ENCODE assay signal across 25 cellular contexts in genomic region chr2:8253781-8254180, GRCh38.
A peak's percentile ranks its signal among the peaks of the same experiment; 100 is the strongest.
DNase-seq lines count a peak whose midpoint lies in the region; ATAC-seq lines count a peak whose summit lies in the region.
"Had no signal": no experiment of that assay in that cellular context is flagged by ENCODE, and none has a peak within 500 bp of the region (broad histone marks: within the 10 kb centered on the region; RNA-seq: fewer than 3 reads in every experiment).

No MANE protein-coding gene starts in this region.

- no peak overlapping the region for H3K4me3 ChIP-seq in HUES48 (ENCODE audit: low read depth, low read length)
- H3K4me3 ChIP-seq: dorsolateral prefrontal cortex, GM23248, heart left ventricle, Peyer's patch, psoas muscle, sigmoid colon had no signal

- H3K36me3 Mint-ChIP-seq in dendritic cell treated with granulocyte-macrophage colony-stimulating factor and Interleukin-4, amounts not matched to agents 40 ng/mL and 50 ng/mL, for 4 days (ENCODE audit: low read depth) = peaks cover 9% of the 10 kb centered on the region
- peaks cover 7% of the 10 kb centered on the region for H3K36me3 Mint-ChIP-seq in stimulated activated effector memory CD8-positive, alpha-beta T cell treated with anti-CD3 and anti-CD28 coated beads, Interleukin-12 subunit alpha, Interleukin-12 subunit beta, amount 100 ng/mL, for 72 hours

- peaks cover 10% of the 10 kb centered on the region for H3K9me3 Mint-ChIP-seq in dendritic cell treated with granulocyte-macrophage colony-stimulating factor and Interleukin-4, amounts not matched to agents 40 ng/mL and 50 ng/mL, for 4 days
- peaks cover 3% of the 10 kb centered on the region for H3K9me3 Mint-ChIP-seq in stimulated activated effector memory CD8-positive, alpha-beta T cell treated with anti-CD3 and anti-CD28 coated beads, Interleukin-12 subunit alpha, Interleukin-12 subunit beta, amount 100 ng/mL, for 72 hours

- H3K36me3 ChIP-seq in HUES48 (ENCODE audit: control insufficient read depth, insufficient read depth, low read length) = no peaks in the 10 kb centered on the region
- H3K36me3 ChIP-seq: heart left ventricle, Peyer's patch, sigmoid colon had no signal

- peaks cover 42% of the 10 kb centered on the region for H3K4me1 Mint-ChIP-seq in dendritic cell treated with granulocyte-macrophage colony-stimulating factor and Interleukin-4, amounts not matched to agents 40 ng/mL and 50 ng/mL, for 4 days (ENCODE audit: low read depth)
- peaks cover 28% of the 10 kb centered on the region for H3K4me1 Mint-ChIP-seq in stimulated activated effector memory CD8-positive, alpha-beta T cell treated with anti-CD3 and anti-CD28 coated beads, Interleukin-12 subunit alpha, Interleukin-12 subunit beta, amount 100 ng/mL, for 72 hours

- H3K27ac Mint-ChIP-seq in dendritic cell treated with granulocyte-macrophage colony-stimulating factor and Interleukin-4, amounts not matched to agents 40 ng/mL and 50 ng/mL, for 4 days = peak overlapping the region; percentile 15
- peak overlapping the region; percentile 73 for H3K27ac Mint-ChIP-seq in stimulated activated effector memory CD8-positive, alpha-beta T cell treated with anti-CD3 and anti-CD28 coated beads, Interleukin-12 subunit alpha, Interleukin-12 subunit beta, amount 100 ng/mL, for 72 hours
- H3K27ac Mint-ChIP-seq: activated naive CD4-positive, alpha-beta T cell treated with anti-CD3 and anti-CD28 coated beads, Interleukin-2, amount 50 U/mL, for 72 hours; type B pancreatic cell had no signal

- no peak overlapping the region for H3K9ac ChIP-seq in HUES48 (ENCODE audit: low read depth, low read length)
- H3K9ac ChIP-seq: GM23248 had no signal

- H3K9me3 ChIP-seq in HUES48 (ENCODE audit: control insufficient read depth, insufficient read depth, low read length) = peaks cover 4% of the 10 kb centered on the region; the same call in 1 of the 2 replicates
- H3K9me3 ChIP-seq: Peyer's patch, psoas muscle, sigmoid colon had no signal

- ATAC-seq in GM18907 (IDR thresholded peaks at IDR 0.05; ENCODE audit: unreplicated experiment) (peak; percentile 7), HG02852 (IDR thresholded peaks at IDR 0.05; ENCODE audit: unreplicated experiment) (no peak)
- no peak for ATAC-seq in stimulated activated effector memory CD8-positive, alpha-beta T cell treated with anti-CD3 and anti-CD28 coated beads, Interleukin-12 subunit alpha, Interleukin-12 subunit beta, amount 100 ng/mL, for 72 hours
- ATAC-seq: activated naive CD4-positive, alpha-beta T cell treated with anti-CD3 and anti-CD28 coated beads, Interleukin-2, amount 50 U/mL, for 72 hours; heart left ventricle had no signal

- H3K4me1 ChIP-seq in HUES48 (ENCODE audit: control insufficient read depth, insufficient read depth, low read length) = peaks cover 30% of the 10 kb centered on the region
- H3K4me1 ChIP-seq: Peyer's patch, sigmoid colon had no signal

- no peaks in the 10 kb centered on the region for H3K27me3 ChIP-seq in HUES48 (ENCODE audit: control insufficient read depth, insufficient read depth, low read length)
- H3K27me3 ChIP-seq: heart left ventricle, Peyer's patch, sigmoid colon had no signal

- H3K27ac ChIP-seq in HUES48 (ENCODE audit: low read depth, low read length) = peak overlapping the region; percentile 91
- H3K27ac ChIP-seq: dorsolateral prefrontal cortex, GM23248, heart left ventricle, Peyer's patch, psoas muscle, sigmoid colon had no signal

- intact Hi-C loops in dendritic cell treated with granulocyte-macrophage colony-stimulating factor and Interleukin-4, amounts not matched to agents 40 ng/mL and 50 ng/mL, for 4 days (cut with micrococcal nuclease) = no loop called here

- DNase-seq in stimulated activated effector memory CD8-positive, alpha-beta T cell treated with anti-CD3 and anti-CD28 coated beads, Interleukin-12 subunit alpha, Interleukin-12 subunit beta, amount 100 ng/mL, for 72 hours (ENCODE audit: low spot score in 2 of 2) = no peak
- no peak for DNase-seq in activated CD4-positive, alpha-beta T cell treated with anti-CD3 and anti-CD28 coated beads, Interleukin-2, amount 50 U/mL, for 48 hours
- no peak for DNase-seq in hypothalamus (lab: John Stamatoyannopoulos, UW)
- DNase-seq: activated CD8-positive, alpha-beta memory T cell treated with anti-CD3 and anti-CD28 coated beads for 24 hours; activated effector memory CD4-positive, alpha-beta T cell treated with Interleukin-2 at 50 U/mL for 16 hours; activated T-cell treated with anti-CD3 and anti-CD28 coated beads for 4 hours; amygdala; C1 segment of cervical spinal cord; dorsolateral prefrontal cortex; foreskin melanocyte; GM23248; heart left ventricle; NCI-H1417 treated with DMSO at 0.1 percent for 48 hours; NCI-H748 treated with DMSO at 0.1 percent for 48 hours; Peyer's patch; SIG-M5; sigmoid colon; stimulated activated CD4-positive, alpha-beta T cell treated with anti-CD3 and anti-CD28 coated beads, Interleukin-4, amount 100 ng/mL, for 1 hour had no signal

- no peaks in the 10 kb centered on the region for H3K27me3 Mint-ChIP-seq in dendritic cell treated with granulocyte-macrophage colony-stimulating factor and Interleukin-4, amounts not matched to agents 40 ng/mL and 50 ng/mL, for 4 days
- H3K27me3 Mint-ChIP-seq: type B pancreatic cell had no signal

- no peak overlapping the region for H3K4me3 Mint-ChIP-seq in dendritic cell treated with granulocyte-macrophage colony-stimulating factor and Interleukin-4, amounts not matched to agents 40 ng/mL and 50 ng/mL, for 4 days
- no peak overlapping the region for H3K4me3 Mint-ChIP-seq in stimulated activated effector memory CD8-positive, alpha-beta T cell treated with anti-CD3 and anti-CD28 coated beads, Interleukin-12 subunit alpha, Interleukin-12 subunit beta, amount 100 ng/mL, for 72 hours
- H3K4me3 Mint-ChIP-seq: type B pancreatic cell had no signal
